ENCODE assay signal across 15 cellular contexts in genomic region chr20:63084563-63084927, GRCh38.
"Had no signal": no experiment of that assay in that cellular context is flagged by ENCODE, and none has a peak within 500 bp of the region (broad histone marks: within the 10 kb centered on the region; RNA-seq: fewer than 3 reads in every experiment).

No MANE protein-coding gene starts in this region.

- H3K4me1 Mint-ChIP-seq: activated CD4-positive, alpha-beta T cell treated with anti-CD3 and anti-CD28 coated beads, Interleukin-2, amount 10 ng/mL, durations not matched to agents 24 days and 14 days; naive thymus-derived CD8-positive, alpha-beta T cell had no signal

- H3K4me2 ChIP-seq: smooth muscle cell had no signal

- H3K9me3 ChIP-seq: colonic mucosa, upper lobe of right lung had no signal

- H3K36me3 ChIP-seq: colonic mucosa, esophagus squamous epithelium, stomach, thoracic aorta, upper lobe of right lung had no signal

- H3K27ac ChIP-seq: colonic mucosa, esophagus squamous epithelium, stomach, thoracic aorta, upper lobe of right lung had no signal

- H3K27me3 ChIP-seq: colonic mucosa had no signal

- DNase-seq: activated CD4-positive, alpha-beta T cell treated with anti-CD3 and anti-CD28 coated beads, Interleukin-2, amount 10 ng/mL, durations not matched to agents 24 days and 14 days; activated CD4-positive, CD25-positive, alpha-beta regulatory T cell; activated CD8-positive, alpha-beta T cell treated with anti-CD3 and anti-CD28 coated beads, Interleukin-2, amount 10 ng/mL, durations not matched to agents 7 days and 5 days; activated gamma-delta T cell treated with Interleukin-2 at 50 U/mL for 16 hours; caudate nucleus; colonic mucosa; esophagus squamous epithelium; kidney glomerular epithelial cell; stomach had no signal

- H3K4me3 ChIP-seq: colonic mucosa, esophagus squamous epithelium, smooth muscle cell, stomach, thoracic aorta, upper lobe of right lung had no signal

- H3K4me3 Mint-ChIP-seq: activated CD4-positive, alpha-beta T cell treated with anti-CD3 and anti-CD28 coated beads, Interleukin-2, amount 10 ng/mL, durations not matched to agents 24 days and 14 days; activated CD8-positive, alpha-beta T cell treated with anti-CD3 and anti-CD28 coated beads, Interleukin-2, amount 10 ng/mL, durations not matched to agents 7 days and 5 days; naive thymus-derived CD8-positive, alpha-beta T cell; T-helper 2 cell treated with Interferon-gamma antibody and Interleukin-4, amounts not matched to agents 5 μg/mL and 100 μg/mL, for 36 hours had no signal

- H3K9me3 Mint-ChIP-seq: activated CD4-positive, alpha-beta T cell treated with anti-CD3 and anti-CD28 coated beads, Interleukin-2, amount 10 ng/mL, durations not matched to agents 24 days and 14 days; T-helper 2 cell treated with Interferon-gamma antibody and Interleukin-4, amounts not matched to agents 5 μg/mL and 100 μg/mL, for 36 hours had no signal

- H3K27ac Mint-ChIP-seq: activated CD4-positive, alpha-beta T cell treated with anti-CD3 and anti-CD28 coated beads, Interleukin-2, amount 10 ng/mL, durations not matched to agents 24 days and 14 days; activated CD8-positive, alpha-beta T cell treated with anti-CD3 and anti-CD28 coated beads, Interleukin-2, amount 10 ng/mL, durations not matched to agents 7 days and 5 days; naive thymus-derived CD8-positive, alpha-beta T cell; T-helper 2 cell treated with Interferon-gamma antibody and Interleukin-4, amounts not matched to agents 5 μg/mL and 100 μg/mL, for 36 hours had no signal

- H3K27me3 Mint-ChIP-seq: activated CD4-positive, alpha-beta T cell treated with anti-CD3 and anti-CD28 coated beads, Interleukin-2, amount 10 ng/mL, durations not matched to agents 24 days and 14 days had no signal

- ATAC-seq: activated CD8-positive, alpha-beta T cell treated with anti-CD3 and anti-CD28 coated beads, Interleukin-2, amount 10 ng/mL, durations not matched to agents 7 days and 5 days; naive thymus-derived CD8-positive, alpha-beta T cell; upper lobe of right lung had no signal

- FAIRE-seq: endothelial cell of umbilical vein had no signal

- H3K4me1 ChIP-seq: colonic mucosa, esophagus squamous epithelium, stomach, upper lobe of right lung had no signal
